In the genomic region with DNA sequence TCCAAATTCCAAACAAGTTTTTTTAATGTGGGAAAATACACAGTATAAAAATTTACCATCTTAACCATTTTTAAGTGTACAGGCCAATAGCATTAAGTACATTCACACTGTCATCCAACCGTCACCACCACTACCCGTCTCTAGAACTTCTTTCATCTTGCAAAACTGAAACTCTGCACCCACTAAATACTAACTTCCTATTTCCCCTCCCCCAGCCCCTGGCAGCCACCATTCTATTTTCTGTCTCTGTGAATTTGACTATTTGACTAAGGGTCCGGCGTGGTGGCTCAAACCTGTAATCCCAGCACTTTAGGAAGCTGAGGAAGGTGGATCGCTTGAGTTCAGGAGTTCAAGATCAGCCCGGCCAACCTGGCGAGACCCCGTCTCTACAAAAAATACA, we compare ENCODE assay signal across 8 cellular contexts. TPM values are rescaled to one million over a fixed set of nuclear protein-coding genes. Genes with fewer than 3 reads are reported as not detected.
DNase-seq lines count a peak whose midpoint lies in the region; ATAC-seq lines count a peak whose summit lies in the region.

No MANE protein-coding gene starts in this region.

- ATAC-seq in GM19043 (IDR thresholded peaks at IDR 0.05; ENCODE audit: low read depth, unreplicated experiment) (peak; percentile 72), HG02759 (IDR thresholded peaks at IDR 0.05; ENCODE audit: unreplicated experiment) (no peak)

- peak; percentile 22 to 33 for DNase-seq in Kasumi-1 (lab: John Stamatoyannopoulos, UW)
- peak; percentile 38 for DNase-seq in activated T-cell treated with anti-CD3 and anti-CD28 coated beads for 48 hours (ENCODE audit: low read depth)
- peak; percentile 19 to 57 for DNase-seq in stimulated activated CD4-positive, alpha-beta T cell treated with anti-CD3 and anti-CD28 coated beads, Interleukin-4, amount 100 ng/mL, for 48 hours (ENCODE audit: low read depth in 2 of 2)
- DNase-seq in NCI-H1048 (lab: John Stamatoyannopoulos, UW), result no peak
- DNase-seq in mesenteric fat pad (ENCODE audit: low spot score), result no peak
- no peak for DNase-seq in DMS53 treated with DMSO at 0.1 percent for 48 hours (lab: John Stamatoyannopoulos, UW; ENCODE audit: unreplicated experiment)

RNA-seq across cellular contexts. Expression of a gene that starts 36.1 kb away (rescaled TPM):
- 43.6 TPM for total RNA-seq in mesenteric fat pad

Comparison
In these comparisons a context has a peak if more than half of its experiments do, and no peak if none do; other contexts are left out.
1. DNase-seq: peak in Kasumi-1 (2 of 2), activated T-cell treated with anti-CD3 and anti-CD28 coated beads for 48 hours (single experiment) and stimulated activated CD4-positive, alpha-beta T cell treated with anti-CD3 and anti-CD28 coated beads, Interleukin-4, amount 100 ng/mL, for 48 hours (2 of 2); none in NCI-H1048 (single experiment), mesenteric fat pad (single experiment) and DMS53 treated with DMSO at 0.1 percent for 48 hours (single experiment).